ENCODE assay signal across 35 cellular contexts in genomic region chr18:6708880-6709279, GRCh38.
"Had no signal": no experiment of that assay in that cellular context is flagged by ENCODE, and none has a peak within 500 bp of the region (broad histone marks: within the 10 kb centered on the region; RNA-seq: fewer than 3 reads in every experiment).

No MANE protein-coding gene starts in this region.

- H3K4me3 ChIP-seq: MG63 had no signal

- H3K4me2 ChIP-seq: KMS-11 had no signal

- H3K27ac ChIP-seq: KMS-11 had no signal

- H3K9ac ChIP-seq: KMS-11 had no signal

- H3K9me3 ChIP-seq: MG63 had no signal

- H3K27me3 ChIP-seq: MG63 had no signal

- H3K36me3 ChIP-seq: MG63 had no signal

- DNase-seq: Karpas-422, Kasumi-1, KG1, MG63, MM.1S, MV-4-11, NCI-H1048, NCI-H1092, NCI-H1092 treated with DMSO at 0.1 percent for 48 hours, NCI-H1105, NCI-H1105 treated with DMSO at 0.1 percent for 48 hours, NCI-H1417, NCI-H1417 treated with DMSO at 0.1 percent for 48 hours, NCI-H1436, NCI-H1436 treated with DMSO at 0.1 percent for 48 hours, NCI-H146, NCI-H1694, NCI-H1694 treated with DMSO at 0.1 percent for 48 hours, NCI-H187, NCI-H187 treated with DMSO at 0.1 percent for 48 hours, NCI-H1930, NCI-H2029, NCI-H2029 treated with DMSO at 0.1 percent for 48 hours, NCI-H2081, NCI-H2081 treated with DMSO at 0.1 percent for 48 hours, NCI-H2107, NCI-H2171, NCI-H2171 treated with DMSO at 0.1 percent for 48 hours, NCI-H2227 treated with DMSO at 0.1 percent for 48 hours, NCI-H226, NCI-H345, NCI-H446, NCI-H446 treated with DMSO at 0.1 percent for 48 hours, NCI-H510A had no signal
